ENCODE assay signal across 27 cellular contexts in genomic region chr19:18868380-18869230, GRCh38. TPM values are rescaled to one million over a fixed set of nuclear protein-coding genes. Genes with fewer than 3 reads are reported as not detected.
A peak's percentile ranks its signal among the peaks of the same experiment; 100 is the strongest.
DNase-seq lines count a peak whose midpoint lies in the region; ATAC-seq, FAIRE-seq and TF ChIP-seq lines count a peak whose summit lies in the region.
"Had no signal": no experiment of that assay in that cellular context is flagged by ENCODE, and none has a peak within 500 bp of the region (broad histone marks: within the 10 kb centered on the region; RNA-seq: fewer than 3 reads in every experiment).

No MANE protein-coding gene starts in this region.

- 38% methylated on average over 108 of the region's 108 CpGs for WGBS in urinary bladder
- WGBS in gastroesophageal sphincter (ENCODE audit: low coverage in 1 of 2), 2 donors, result no CpG with 5 or more reads among the region's 108 CpGs

- no peak overlapping the region for H3K4me3 Mint-ChIP-seq in stimulated activated naive CD8-positive, alpha-beta T cell treated with anti-CD3 and anti-CD28 coated beads, Interleukin-15, amount 100 ng/mL, for 72 hours
- H3K4me3 Mint-ChIP-seq: activated naive CD4-positive, alpha-beta T cell treated with anti-CD3 and anti-CD28 coated beads, Interleukin-2, amount 10 ng/mL, durations not matched to agents 7 days and 5 days; memory B cell had no signal

- no peak for TF ChIP-seq POLR2A in gastroesophageal sphincter (IDR thresholded peaks at IDR 0.05)
- TF ChIP-seq POLR2A in H54 (IDR thresholded peaks at IDR 0.05; ENCODE audit: low read depth, low read length), result no peak

- TF ChIP-seq CTCF in gastroesophageal sphincter (IDR thresholded peaks at IDR 0.05), result no peak

- no peak overlapping the region for H3K27ac ChIP-seq in urinary bladder (ENCODE audit: low read depth)
- no peak overlapping the region for H3K27ac ChIP-seq in gastroesophageal sphincter
- H3K27ac ChIP-seq: cardiac muscle cell, upper lobe of right lung had no signal

- no peak for DNase-seq in stimulated activated naive CD8-positive, alpha-beta T cell treated with anti-CD3 and anti-CD28 coated beads, Interleukin-15, amount 100 ng/mL, for 72 hours
- no peak for DNase-seq in stimulated activated naive CD8-positive, alpha-beta T cell treated with anti-CD3 and anti-CD28 coated beads, Interleukin-15, Interleukin-2, amounts not matched to agents 100 U/mL and 50 U/mL, for 24 hours
- peak; percentile 69 for DNase-seq in cerebellum (ENCODE audit: low spot score)
- no peak for DNase-seq in left lobe of liver (ENCODE audit: low spot score)
- DNase-seq in H54 (ENCODE audit: insufficient read length, low spot score), result no peak
- no peak for DNase-seq in effector CD8-positive, alpha-beta T cell (lab: John Stamatoyannopoulos, UW)
- DNase-seq: activated CD4-positive, CD25-positive, alpha-beta regulatory T cell treated with anti-CD3 and anti-CD28 coated beads, Interleukin-2, amount 50 U/mL, for 72 hours; activated naive CD4-positive, alpha-beta T cell treated with anti-CD3 and anti-CD28 coated beads, Interleukin-2, amount 10 ng/mL, durations not matched to agents 7 days and 5 days; activated T-cell treated with anti-CD3 and anti-CD28 coated beads, Interleukin-2, amount 50 U/mL, for 48 hours; erythroblast; foreskin melanocyte; hippocampal formation; KG1; naive B cell; NCI-H1694; NCI-H2171 treated with DMSO at 0.1 percent for 48 hours; NCI-H526 treated with DMSO at 0.1 percent for 48 hours; occipital lobe; stimulated activated CD4-positive, alpha-beta T cell treated with anti-CD3 and anti-CD28 coated beads, Interleukin-4, amount 100 ng/mL, for 24 hours; SW 1271; upper lobe of right lung had no signal

- H3K4me1 ChIP-seq in urinary bladder (ENCODE audit: insufficient read depth) (peaks cover 3% of the 10 kb centered on the region), gastroesophageal sphincter (peaks cover 0 to 39% (median 6%) of the 10 kb centered on the region in 3 donors)

- H3K4me3 ChIP-seq in urinary bladder (ENCODE audit: low read depth, low read length) (peak overlapping the region; percentile 18), gastroesophageal sphincter (peak overlapping the region in 1 of 2 donors; percentile 13)
- H3K4me3 ChIP-seq: cardiac muscle cell, upper lobe of right lung had no signal

- no peak for FAIRE-seq in H54 (lab: Jason Lieb, UNC)
- FAIRE-seq: A204.1, keratinocyte had no signal

- peak overlapping the region in 1 of 2 donors; percentile 31 for H3K27ac Mint-ChIP-seq in stimulated activated naive CD8-positive, alpha-beta T cell treated with anti-CD3 and anti-CD28 coated beads, Interleukin-15, amount 100 ng/mL, for 72 hours
- H3K27ac Mint-ChIP-seq: activated naive CD4-positive, alpha-beta T cell treated with anti-CD3 and anti-CD28 coated beads, Interleukin-2, amount 10 ng/mL, durations not matched to agents 7 days and 5 days; memory B cell had no signal

- peaks cover 42% of the 10 kb centered on the region for H3K4me1 Mint-ChIP-seq in stimulated activated naive CD8-positive, alpha-beta T cell treated with anti-CD3 and anti-CD28 coated beads, Interleukin-15, amount 100 ng/mL, for 72 hours

- peaks cover 30% of the 10 kb centered on the region for H3K27me3 ChIP-seq in gastroesophageal sphincter
- H3K27me3 ChIP-seq: cardiac muscle cell had no signal

- peak; percentile 19 for ATAC-seq in stimulated activated naive CD8-positive, alpha-beta T cell treated with anti-CD3 and anti-CD28 coated beads, Interleukin-15, amount 100 ng/mL, for 72 hours
- ATAC-seq in stimulated activated naive CD8-positive, alpha-beta T cell treated with anti-CD3 and anti-CD28 coated beads, Interleukin-15, Interleukin-2, amounts not matched to agents 100 U/mL and 50 U/mL, for 24 hours, result no peak
- peak; percentile 9 for ATAC-seq in left lobe of liver
- ATAC-seq in gastroesophageal sphincter, result no peak
- ATAC-seq: upper lobe of right lung had no signal

- H3K36me3 ChIP-seq in urinary bladder (ENCODE audit: insufficient read depth) (peaks cover 7% of the 10 kb centered on the region), gastroesophageal sphincter (peaks cover 0 to 51% of the 10 kb centered on the region in 2 donors)

- H3K9me3 ChIP-seq in gastroesophageal sphincter, result no peaks in the 10 kb centered on the region
- H3K9me3 ChIP-seq: upper lobe of right lung had no signal

- peaks cover 18% of the 10 kb centered on the region for H3K27me3 Mint-ChIP-seq in stimulated activated naive CD8-positive, alpha-beta T cell treated with anti-CD3 and anti-CD28 coated beads, Interleukin-15, amount 100 ng/mL, for 72 hours

- no peak for TF ChIP-seq EP300 in gastroesophageal sphincter (IDR thresholded peaks at IDR 0.05)

- H3K9me3 Mint-ChIP-seq in stimulated activated naive CD8-positive, alpha-beta T cell treated with anti-CD3 and anti-CD28 coated beads, Interleukin-15, amount 100 ng/mL, for 72 hours, result no peaks in the 10 kb centered on the region
- H3K9me3 Mint-ChIP-seq: activated naive CD4-positive, alpha-beta T cell treated with anti-CD3 and anti-CD28 coated beads, Interleukin-2, amount 10 ng/mL, durations not matched to agents 7 days and 5 days; memory B cell; naive B cell had no signal

RNA-seq across cellular contexts. Expression of gene CERS1, which starts 27.4 kb away (rescaled TPM):
- total RNA-seq in cerebellum (19.1 TPM), left lobe of liver (0.08 TPM), urinary bladder (7.2 TPM), gastroesophageal sphincter (1 to 10 TPM in 1 of 4 donors, under 1 TPM in 2, not detected in 1; 0.73 to 1.3 (median 0.81) TPM)
- 2.2 TPM for polyA plus RNA-seq in urinary bladder
- total RNA-seq: upper lobe of right lung had no signal

RNA-seq across cellular contexts. Expression of gene UPF1, which starts 36.8 kb away (rescaled TPM):
- total RNA-seq in cerebellum (43.4 TPM), left lobe of liver (43.5 TPM), urinary bladder (34.4 TPM), gastroesophageal sphincter (10 to 100 TPM; 53.6 to 92.2 (median 59.9) TPM)
- 52.9 TPM for polyA plus RNA-seq in urinary bladder

RNA-seq across cellular contexts. Expression of gene COPE, which starts 50.6 kb away (rescaled TPM):
- 58.3 TPM for total RNA-seq in cerebellum
- 113 TPM for total RNA-seq in left lobe of liver
- 47.1 TPM for total RNA-seq in urinary bladder
- polyA plus RNA-seq in urinary bladder, result 188 TPM
- 100 to 1,000 TPM; 121 to 195 (median 152) TPM for total RNA-seq in gastroesophageal sphincter

RNA-seq across cellular contexts. Expression of gene DDX49, which starts 50.9 kb away (rescaled TPM):
- total RNA-seq in cerebellum (32.2 TPM), left lobe of liver (18.9 TPM), urinary bladder (22.2 TPM), gastroesophageal sphincter (10 to 100 TPM; 36.1 to 61.0 (median 46.9) TPM)
- polyA plus RNA-seq in urinary bladder, result 54.0 TPM

Comparison
In these comparisons a context has a peak if more than half of its experiments do, and no peak if none do; other contexts are left out.
1. ATAC-seq: peak in stimulated activated naive CD8-positive, alpha-beta T cell treated with anti-CD3 and anti-CD28 coated beads, Interleukin-15, amount 100 ng/mL, for 72 hours (single experiment) and left lobe of liver (single experiment); none in stimulated activated naive CD8-positive, alpha-beta T cell treated with anti-CD3 and anti-CD28 coated beads, Interleukin-15, Interleukin-2, amounts not matched to agents 100 U/mL and 50 U/mL, for 24 hours (single experiment) and gastroesophageal sphincter (single experiment).